30 cellular contexts compared by ENCODE assay signal in genomic region chr6:105691971-105692370, GRCh38.
"Had no signal": no experiment of that assay in that cellular context is flagged by ENCODE, and none has a peak within 500 bp of the region (broad histone marks: within the 10 kb centered on the region; RNA-seq: fewer than 3 reads in every experiment).

No MANE protein-coding gene starts in this region.

- FAIRE-seq: bronchial epithelial cell had no signal

- H3K27me3 ChIP-seq: esophagus muscularis mucosa, foreskin keratinocyte, heart right ventricle, right atrium auricular region, stomach, thyroid gland, upper lobe of left lung, vagina had no signal

- H3K27me3 Mint-ChIP-seq: activated CD4-positive, alpha-beta memory T cell treated with anti-CD3 and anti-CD28 coated beads, Interleukin-2, amount 10 ng/mL, durations not matched to agents 7 days and 5 days; central memory CD8-positive, alpha-beta T cell had no signal

- H3K4me1 Mint-ChIP-seq: activated CD4-positive, alpha-beta memory T cell treated with anti-CD3 and anti-CD28 coated beads, Interleukin-2, amount 10 ng/mL, durations not matched to agents 7 days and 5 days; activated naive CD4-positive, alpha-beta T cell treated with anti-CD3 and anti-CD28 coated beads, Interleukin-2, amount 10 ng/mL, durations not matched to agents 7 days and 5 days; central memory CD8-positive, alpha-beta T cell; naive B cell had no signal

- H3K27ac Mint-ChIP-seq: activated CD4-positive, alpha-beta memory T cell treated with anti-CD3 and anti-CD28 coated beads, Interleukin-2, amount 10 ng/mL, durations not matched to agents 7 days and 5 days; activated naive CD4-positive, alpha-beta T cell treated with anti-CD3 and anti-CD28 coated beads, Interleukin-2, amount 10 ng/mL, durations not matched to agents 7 days and 5 days; activated T-cell treated with anti-CD3 and anti-CD28 coated beads, Interleukin-2, amount 50 U/mL, for 24 hours; mesothelial cell of epicardium; naive B cell had no signal

- H3K36me3 ChIP-seq: esophagus muscularis mucosa, heart right ventricle, left ventricle myocardium inferior, right atrium auricular region, stomach, thyroid gland, upper lobe of left lung, vagina had no signal

- H3K4me3 ChIP-seq: esophagus muscularis mucosa, heart right ventricle, left ventricle myocardium inferior, psoas muscle, right atrium auricular region, smooth muscle cell, stomach, thyroid gland, upper lobe of left lung, vagina had no signal

- H3K4me1 ChIP-seq: esophagus muscularis mucosa, foreskin keratinocyte, left ventricle myocardium inferior, parathyroid adenoma, psoas muscle, right atrium auricular region, stomach, upper lobe of left lung had no signal

- DNase-seq: activated CD4-positive, alpha-beta memory T cell treated with anti-CD3 and anti-CD28 coated beads, Interleukin-2, amount 10 ng/mL, durations not matched to agents 7 days and 5 days; activated CD4-positive, alpha-beta T cell treated with anti-CD3 and anti-CD28 coated beads for 48 hours; activated CD8-positive, alpha-beta memory T cell treated with anti-CD3 and anti-CD28 coated beads, Interleukin-2, amount 50 U/mL, for 48 hours; activated gamma-delta T cell; activated naive CD4-positive, alpha-beta T cell treated with anti-CD3 and anti-CD28 coated beads, Interleukin-2, amount 10 ng/mL, durations not matched to agents 7 days and 5 days; activated T-cell treated with anti-CD3 and anti-CD28 coated beads, Interleukin-2, amount 50 U/mL, for 24 hours; dermis blood vessel endothelial cell; effector CD4-positive, alpha-beta T cell; foreskin keratinocyte; heart right ventricle; left ventricle myocardium inferior; naive B cell; nucleus accumbens; psoas muscle; stimulated activated CD4-positive, alpha-beta T cell treated with anti-CD3 and anti-CD28 coated beads, Interleukin-2, amount 100 ng/mL, for 24 hours; stimulated activated naive B cell treated with anti-CD40 and anti-IgM and Interleukin-4, amounts not matched to agents 10 μg/mL and 1 μg/mL and 100 μg/mL, for 72 hours; stomach; thyroid gland; upper lobe of left lung had no signal

- H3K36me3 Mint-ChIP-seq: activated naive CD4-positive, alpha-beta T cell treated with anti-CD3 and anti-CD28 coated beads, Interleukin-2, amount 10 ng/mL, durations not matched to agents 7 days and 5 days; mesothelial cell of epicardium had no signal

- H3K27ac ChIP-seq: esophagus muscularis mucosa, foreskin keratinocyte, heart right ventricle, left ventricle myocardium inferior, parathyroid adenoma, psoas muscle, right atrium auricular region, stomach, thyroid gland, upper lobe of left lung, vagina, VCaP had no signal

- H3K79me2 ChIP-seq: parathyroid adenoma had no signal

- H3K4me2 ChIP-seq: smooth muscle cell had no signal

- H2AFZ ChIP-seq: parathyroid adenoma had no signal

- ATAC-seq: activated CD4-positive, CD25-positive, alpha-beta regulatory T cell treated with anti-CD3 and anti-CD28 coated beads, Interleukin-2, amount 50 U/mL, for 24 hours; foreskin keratinocyte; heart right ventricle; psoas muscle had no signal

- H3K4me3 Mint-ChIP-seq: activated CD4-positive, alpha-beta memory T cell treated with anti-CD3 and anti-CD28 coated beads, Interleukin-2, amount 10 ng/mL, durations not matched to agents 7 days and 5 days; activated naive CD4-positive, alpha-beta T cell treated with anti-CD3 and anti-CD28 coated beads, Interleukin-2, amount 10 ng/mL, durations not matched to agents 7 days and 5 days; activated T-cell treated with anti-CD3 and anti-CD28 coated beads, Interleukin-2, amount 50 U/mL, for 24 hours; central memory CD8-positive, alpha-beta T cell; mesothelial cell of epicardium; naive B cell; neural crest cell; stimulated activated naive B cell treated with anti-CD40 and anti-IgM and Interleukin-4, amounts not matched to agents 10 μg/mL and 1 μg/mL and 100 μg/mL, for 72 hours had no signal

- H3K9ac ChIP-seq: parathyroid adenoma had no signal

- H3K9me3 ChIP-seq: thyroid gland, vagina had no signal
